Comparison of ENCODE assay signal across 14 cellular contexts in genomic region chr7:120334475-120334874, GRCh38.
DNase-seq lines count a peak whose midpoint lies in the region; ATAC-seq lines count a peak whose summit lies in the region.
"Had no signal": no experiment of that assay in that cellular context is flagged by ENCODE, and none has a peak within 500 bp of the region (broad histone marks: within the 10 kb centered on the region; RNA-seq: fewer than 3 reads in every experiment).

No MANE protein-coding gene starts in this region.

- no peak overlapping the region for H3K4me3 ChIP-seq in Karpas-422 (ENCODE audit: low read length)
- H3K4me3 ChIP-seq: ovary, upper lobe of left lung had no signal

- ATAC-seq in GM18498 (IDR thresholded peaks at IDR 0.05; ENCODE audit: unreplicated experiment) (peak; percentile 98), GM19395 (IDR thresholded peaks at IDR 0.05; ENCODE audit: unreplicated experiment) (peak; percentile 97), HG02623 (IDR thresholded peaks at IDR 0.05; ENCODE audit: unreplicated experiment) (peak; percentile 85), HG03175 (IDR thresholded peaks at IDR 0.05; ENCODE audit: unreplicated experiment) (peak; percentile 96)

- H2AFZ ChIP-seq in Karpas-422 (ENCODE audit: low read length): no peak overlapping the region

- DNase-seq in NCI-H1105 treated with DMSO at 0.1 percent for 48 hours (lab: John Stamatoyannopoulos, UW) (no peak), iPS-NIHi11 (ENCODE audit: low spot score) (no peak), NCI-H1930 (lab: John Stamatoyannopoulos, UW) (no peak), Karpas-422 (no peak)
- DNase-seq: activated B cell treated with CpG ODN at 0.5 μM for 24 hours; activated T-cell treated with anti-CD3 and anti-CD28 coated beads, Interleukin-2, amount 50 U/mL, for 1 hour; anterior cingulate cortex; dermis blood vessel endothelial cell; ovary; upper lobe of left lung had no signal

- no peaks in the 10 kb centered on the region; the same call in 1 of the 2 replicates for H3K9me2 ChIP-seq in Karpas-422 (replicated peaks; ENCODE audit: insufficient read depth, low read length)

- no peak overlapping the region for H3K4me2 ChIP-seq in Karpas-422 (ENCODE audit: low read depth, low read length, poor library complexity, severe bottlenecking)

- no peaks in the 10 kb centered on the region for H4K20me1 ChIP-seq in Karpas-422 (ENCODE audit: insufficient read depth, low read depth, low read length)

- H3K27ac ChIP-seq in Karpas-422 (ENCODE audit: low read length): no peak overlapping the region
- H3K27ac ChIP-seq: ovary, upper lobe of left lung had no signal

- no peaks in the 10 kb centered on the region for H3K4me1 ChIP-seq in Karpas-422 (ENCODE audit: low read length)
- H3K4me1 ChIP-seq: upper lobe of left lung had no signal

- H3K27me3 ChIP-seq in Karpas-422 (ENCODE audit: low read length): no peaks in the 10 kb centered on the region
- H3K27me3 ChIP-seq: ovary, upper lobe of left lung had no signal

- peaks cover 31% of the 10 kb centered on the region for H3K9me3 ChIP-seq in Karpas-422 (ENCODE audit: low read length)
- H3K9me3 ChIP-seq: ovary, upper lobe of left lung had no signal

- H3K79me2 ChIP-seq in Karpas-422 (ENCODE audit: low read length): no peaks in the 10 kb centered on the region

- no peaks in the 10 kb centered on the region for H3K36me3 ChIP-seq in Karpas-422 (ENCODE audit: insufficient read depth, low read length)
- H3K36me3 ChIP-seq: ovary, upper lobe of left lung had no signal

- H3K9ac ChIP-seq in Karpas-422 (ENCODE audit: low read length): no peak overlapping the region
